Comparison of ENCODE assay signal across 19 cellular contexts in the genomic region with DNA sequence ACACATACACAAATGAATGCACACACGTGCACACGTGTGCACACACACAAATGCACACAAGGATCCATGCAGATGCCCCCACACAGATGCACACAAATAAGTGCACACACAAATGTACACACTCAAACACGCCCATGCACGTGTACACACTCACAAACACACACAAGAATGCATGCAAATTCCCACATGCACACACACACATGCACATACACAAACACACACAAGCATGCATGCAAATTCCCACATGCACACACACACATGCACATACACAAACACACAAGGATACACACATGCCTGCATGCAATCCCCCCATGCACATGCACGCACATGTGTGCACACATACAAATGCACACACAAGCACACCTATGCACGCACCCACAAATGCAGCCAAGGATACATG. TPM values are rescaled to one million over a fixed set of nuclear protein-coding genes. Genes with fewer than 3 reads are reported as not detected.
DNase-seq lines count a peak whose midpoint lies in the region; ATAC-seq and TF ChIP-seq lines count a peak whose summit lies in the region.
"Had no signal": no experiment of that assay in that cellular context is flagged by ENCODE, and none has a peak within 500 bp of the region (broad histone marks: within the 10 kb centered on the region; RNA-seq: fewer than 3 reads in every experiment).

No MANE protein-coding gene starts in this region.

- H3K79me1 ChIP-seq in trophoblast cell (ENCODE audit: low read length) = no peaks in the 10 kb centered on the region

- no peak overlapping the region for H2BK12ac ChIP-seq in trophoblast cell (ENCODE audit: low read length)

- no peak overlapping the region for H3K18ac ChIP-seq in trophoblast cell (ENCODE audit: low read length)

- peak overlapping the region; percentile 26 for H3K4me3 Mint-ChIP-seq in activated T-helper 17 cell treated with anti-CD3 and anti-CD28 coated beads, Interleukin-2, amount 50 U/mL, for 72 hours
- H3K4me3 Mint-ChIP-seq: CD4-positive, alpha-beta T cell; HFFc6 had no signal

- intact Hi-C loops in Right ventricle myocardium superior (cut with DNase I) = no loop called here

- H3K27ac Mint-ChIP-seq in activated T-helper 17 cell treated with anti-CD3 and anti-CD28 coated beads, Interleukin-2, amount 50 U/mL, for 72 hours = peak overlapping the region; percentile 70
- H3K27ac Mint-ChIP-seq: CD4-positive, alpha-beta T cell; HFFc6 had no signal

- H3K27ac ChIP-seq in DND-41 (ENCODE audit: low read length) (peak overlapping the region; percentile 45), HEK293 (ENCODE audit: extremely low read depth, low read depth, low read length) (no peak overlapping the region), trophoblast cell (ENCODE audit: low read depth, low read length) (no peak overlapping the region)
- H3K27ac ChIP-seq: SK-N-MC had no signal

- no peaks in the 10 kb centered on the region for H3K27me3 ChIP-seq in DND-41 (ENCODE audit: insufficient read depth, low read length, poor library complexity)
- no peaks in the 10 kb centered on the region for H3K27me3 ChIP-seq in trophoblast cell (ENCODE audit: insufficient read depth, low read length)

- no peak overlapping the region for H2AK5ac ChIP-seq in trophoblast cell (ENCODE audit: low read length)

- H3K4me1 ChIP-seq in DND-41 (ENCODE audit: insufficient read depth, low read length) = peaks cover 89% of the 10 kb centered on the region
- H3K4me1 ChIP-seq in HEK293 (ENCODE audit: control insufficient read depth, insufficient read depth, low read length) = no peaks in the 10 kb centered on the region
- H3K4me1 ChIP-seq in trophoblast cell (ENCODE audit: control insufficient read depth in 1 of 2, insufficient read depth in 2 of 2, low read length in 2 of 2) = no peaks in the 10 kb centered on the region

- H3K4me2 ChIP-seq in DND-41 (ENCODE audit: insufficient read depth, low read length) (peak overlapping the region; percentile 25; the same call in 1 of the 2 replicates), trophoblast cell (ENCODE audit: low read length) (no peak overlapping the region)

- WGBS in trophoblast cell (ENCODE audit: extremely low coverage, insufficient coverage, insufficient read length) = no CpG with 5 or more reads among the region's 6 CpGs

- peak overlapping the region; percentile 96 for H3K23ac ChIP-seq in trophoblast cell (ENCODE audit: low read length)

- no peak overlapping the region for H4K12ac ChIP-seq in trophoblast cell (ENCODE audit: low read depth, low read length)

- H3K4me1 Mint-ChIP-seq in activated T-helper 17 cell treated with anti-CD3 and anti-CD28 coated beads, Interleukin-2, amount 50 U/mL, for 72 hours = peaks cover 18% of the 10 kb centered on the region

- H3K79me2 ChIP-seq in DND-41 (ENCODE audit: insufficient read depth, low read length) (peaks cover 99% of the 10 kb centered on the region), trophoblast cell (ENCODE audit: control insufficient read depth, insufficient read depth, low read length, poor library complexity) (no peaks in the 10 kb centered on the region)

- H4K91ac ChIP-seq in trophoblast cell (ENCODE audit: low read depth, low read length) = no peak overlapping the region

- no peaks in the 10 kb centered on the region for H3K27me3 Mint-ChIP-seq in activated T-helper 17 cell treated with anti-CD3 and anti-CD28 coated beads, Interleukin-2, amount 50 U/mL, for 72 hours
- H3K27me3 Mint-ChIP-seq: CD4-positive, alpha-beta T cell had no signal

- H4K20me1 ChIP-seq in DND-41 (ENCODE audit: insufficient read depth, low read length) = peaks cover 65% of the 10 kb centered on the region

- H3K4ac ChIP-seq in trophoblast cell (ENCODE audit: low read depth, low read length) = no peak overlapping the region

- no peak overlapping the region for H3K9ac ChIP-seq in DND-41 (ENCODE audit: low read depth, low read length)
- H3K9ac ChIP-seq in trophoblast cell (ENCODE audit: low read length) = peak overlapping the region; percentile 18

- CTCF ChIA-PET in HEK293 (lab: Yijun Ruan, JAX) = no interaction called here

- DNase-seq in DND-41 (no peak), trophoblast cell (no peak), HuH-7 (ENCODE audit: low spot score) (no peak), Right ventricle myocardium superior (no peak)
- no peak for DNase-seq in stimulated activated CD4-positive, alpha-beta T cell treated with anti-CD3 and anti-CD28 coated beads, Interleukin-4, amount 100 ng/mL, for 1 hour
- DNase-seq: CD4-positive, alpha-beta T cell; HFFc6; Kasumi-1; NCI-H1105 treated with DMSO at 0.1 percent for 48 hours; NCI-H1694 treated with DMSO at 0.1 percent for 48 hours; NCI-H2107; NCI-H2227 treated with DMSO at 0.1 percent for 48 hours; NCI-H524 treated with DMSO at 0.1 percent for 48 hours had no signal

- no peak overlapping the region for H2BK5ac ChIP-seq in trophoblast cell (ENCODE audit: low read depth, low read length, poor library complexity)

- H3K9me3 ChIP-seq in DND-41 (ENCODE audit: insufficient read depth, low read length, severe bottlenecking) (peaks cover 5% of the 10 kb centered on the region), HEK293 (ENCODE audit: control insufficient read depth, insufficient read depth, low read depth, low read length) (no peaks in the 10 kb centered on the region), trophoblast cell (ENCODE audit: insufficient read depth, low read depth, low read length) (peaks cover 7% of the 10 kb centered on the region)

- H3K4me3 ChIP-seq in DND-41 (ENCODE audit: low read depth in 1 of 2, low read length in 2 of 2) (peak overlapping the region in 1 of 2 experiments; percentile 28; a peak in 1 of 4 replicates), HEK293 (ENCODE audit: low read depth, low read length) (no peak overlapping the region), trophoblast cell (ENCODE audit: low read depth, low read length) (peak overlapping the region; percentile 56)
- H3K4me3 ChIP-seq: SK-N-MC had no signal

- H3K36me3 ChIP-seq in DND-41 (ENCODE audit: insufficient read depth, low read length) (peaks cover 91% of the 10 kb centered on the region), HEK293 (ENCODE audit: control insufficient read depth in 2 of 2, insufficient read depth in 1 of 2, low read length in 2 of 2) (no peaks in the 10 kb centered on the region), trophoblast cell (ENCODE audit: control insufficient read depth in 1 of 2, insufficient read depth in 2 of 2, low read length in 2 of 2) (no peaks in the 10 kb centered on the region)

- POLR2A ChIA-PET in HEK293 (lab: Yijun Ruan, JAX) = no interaction called here

- H3K14ac ChIP-seq in trophoblast cell (ENCODE audit: low read length) = no peak overlapping the region

- H2AFZ ChIP-seq in DND-41 (ENCODE audit: low read depth, low read length) (no peak overlapping the region), trophoblast cell (ENCODE audit: insufficient read depth, low read length, poor library complexity) (no peak overlapping the region)

- TF ChIP-seq CTCF in DND-41 (IDR thresholded peaks at IDR 0.05; ENCODE audit: borderline replicate concordance, extremely low read depth, low read length, poor library complexity, severe bottlenecking) (no peak), HEK293 (tag by site-specific recombination; IDR thresholded peaks at IDR 0.05) (no peak)

- H2BK120ac ChIP-seq in trophoblast cell (ENCODE audit: insufficient read depth, low read length, poor library complexity) = no peak overlapping the region

- no peak overlapping the region for H4K8ac ChIP-seq in trophoblast cell (ENCODE audit: low read depth, low read length)

- peaks cover 66% of the 10 kb centered on the region for H3K36me3 Mint-ChIP-seq in activated T-helper 17 cell treated with anti-CD3 and anti-CD28 coated beads, Interleukin-2, amount 50 U/mL, for 72 hours (ENCODE audit: low read depth)

- no peaks in the 10 kb centered on the region for H3K9me3 Mint-ChIP-seq in activated T-helper 17 cell treated with anti-CD3 and anti-CD28 coated beads, Interleukin-2, amount 50 U/mL, for 72 hours
- H3K9me3 Mint-ChIP-seq: CD4-positive, alpha-beta T cell; HFFc6 had no signal

- no peak for ATAC-seq in DND-41 (ENCODE audit: insufficient read depth, low read depth)
- no peak for ATAC-seq in activated T-helper 17 cell treated with anti-CD3 and anti-CD28 coated beads, Interleukin-2, amount 50 U/mL, for 72 hours (replicated peaks)
- no peak for ATAC-seq in Right ventricle myocardium superior (ENCODE audit: poor library complexity)
- ATAC-seq: Panc1, Right ventricle myocardium inferior had no signal

RNA-seq across cellular contexts. Expression of gene GNA15, which starts 13.3 kb away (rescaled TPM):
- total RNA-seq in activated T-helper 17 cell treated with anti-CD3 and anti-CD28 coated beads, Interleukin-2, amount 50 U/mL, for 72 hours = 100 to 1,000 TPM; 202 to 297 TPM
- 0.03 TPM in 1 of 2 replicates, not detected in the other for polyA plus RNA-seq in trophoblast cell (2013)
- total RNA-seq in Right ventricle myocardium superior = 2.8 TPM
- total RNA-seq: H4, HFFc6 had no signal

RNA-seq across cellular contexts. Expression of gene S1PR4, which starts 29.5 kb away (rescaled TPM):
- total RNA-seq in activated T-helper 17 cell treated with anti-CD3 and anti-CD28 coated beads, Interleukin-2, amount 50 U/mL, for 72 hours = 10 to 100 TPM; 60.6 to 96.8 TPM
- not detected in 2 replicates for polyA plus RNA-seq in trophoblast cell (2013)
- total RNA-seq in Right ventricle myocardium superior = 0.27 TPM
- total RNA-seq: H4, HFFc6 had no signal

RNA-seq across cellular contexts. Expression of gene NCLN, which starts 36.6 kb away (rescaled TPM):
- 10 to 100 TPM; 46.4 to 81.6 TPM for total RNA-seq in activated T-helper 17 cell treated with anti-CD3 and anti-CD28 coated beads, Interleukin-2, amount 50 U/mL, for 72 hours
- polyA plus RNA-seq in trophoblast cell (2013) = 46.0 and 49.1 TPM in 2 replicates
- total RNA-seq in Right ventricle myocardium superior = 24.9 TPM

RNA-seq across cellular contexts. Expression of gene GNA11, which starts 54.9 kb away (rescaled TPM):
- 1 to 10 TPM; 1.9 to 2.6 TPM for total RNA-seq in activated T-helper 17 cell treated with anti-CD3 and anti-CD28 coated beads, Interleukin-2, amount 50 U/mL, for 72 hours
- polyA plus RNA-seq in trophoblast cell (2013) = 41.4 and 43.4 TPM in 2 replicates
- 61.3 TPM for total RNA-seq in Right ventricle myocardium superior

Comparison
In these comparisons a context has a peak if more than half of its experiments do, and no peak if none do; other contexts are left out.
1. RNA of gene GNA15, which starts 13.3 kb away (total RNA-seq): 202 to 297 TPM in activated T-helper 17 cell treated with anti-CD3 and anti-CD28 coated beads, Interleukin-2, amount 50 U/mL, for 72 hours; 2.8 TPM in Right ventricle myocardium superior (single experiment); every median in the first group is over 10 times any median in the second.
2. RNA of gene S1PR4, which starts 29.5 kb away (total RNA-seq): 60.6 to 96.8 TPM in activated T-helper 17 cell treated with anti-CD3 and anti-CD28 coated beads, Interleukin-2, amount 50 U/mL, for 72 hours; 0.27 TPM in Right ventricle myocardium superior (single experiment); every median in the first group is over 10 times any median in the second.